ENCODE assay signal across 14 cellular contexts in the genomic region with DNA sequence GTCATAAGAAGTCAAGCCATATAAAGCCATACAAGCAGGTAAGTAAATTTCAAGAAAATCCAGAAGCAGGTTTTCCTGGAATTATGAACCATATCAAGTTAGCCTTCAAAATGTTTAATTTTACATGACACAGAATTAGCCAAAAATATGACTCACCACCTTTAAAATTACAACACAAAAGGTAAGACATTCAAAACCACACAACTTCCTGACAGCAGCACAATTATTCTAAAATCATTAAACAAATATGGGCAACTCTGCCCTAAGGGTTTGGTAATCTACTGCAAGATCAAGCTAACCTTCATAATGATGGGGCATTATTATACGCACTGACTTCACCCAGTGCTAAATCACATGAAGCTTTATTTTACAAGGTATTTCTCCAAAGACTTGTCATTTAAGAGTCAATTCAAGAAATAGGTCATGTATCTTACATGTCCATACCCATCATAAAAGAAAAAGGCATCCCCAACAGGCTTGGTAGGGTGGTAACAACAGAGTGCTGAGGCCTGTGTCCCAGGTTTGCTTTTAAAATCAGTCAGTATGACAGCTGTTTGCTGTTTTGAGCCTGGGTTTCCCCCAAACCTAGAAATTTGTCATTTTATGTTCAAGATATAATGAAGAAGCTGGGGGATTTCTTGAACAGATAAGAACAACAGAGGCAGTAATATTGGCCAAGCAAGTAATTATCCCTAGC. TPM values are rescaled to one million over a fixed set of nuclear protein-coding genes. Genes with fewer than 3 reads are reported as not detected.
DNase-seq lines count a peak whose midpoint lies in the region; ATAC-seq and TF ChIP-seq lines count a peak whose summit lies in the region.
"Had no signal": no experiment of that assay in that cellular context is flagged by ENCODE, and none has a peak within 500 bp of the region (broad histone marks: within the 10 kb centered on the region; RNA-seq: fewer than 3 reads in every experiment).

No MANE protein-coding gene starts in this region.

- H3K27ac Mint-ChIP-seq in activated CD4-positive, alpha-beta memory T cell treated with anti-CD3 and anti-CD28 coated beads, Interleukin-2, amount 10 ng/mL, durations not matched to agents 7 days and 5 days: peak overlapping the region; percentile 72

- DNase-seq in ELR (ENCODE audit: low read depth): peak; percentile 41
- no peak for DNase-seq in activated CD4-positive, alpha-beta memory T cell treated with anti-CD3 and anti-CD28 coated beads, Interleukin-2, amount 10 ng/mL, durations not matched to agents 7 days and 5 days
- peak; percentile 72 to 84 for DNase-seq in foreskin keratinocyte
- no peak for DNase-seq in NCI-H1694 (lab: John Stamatoyannopoulos, UW)
- DNase-seq in inferior parietal cortex (ENCODE audit: extremely low spot score): no peak
- no peak for DNase-seq in ascending aorta (ENCODE audit: low spot score in 2 of 2)
- DNase-seq in Kasumi-1 (lab: John Stamatoyannopoulos, UW): no peak
- DNase-seq: activated CD4-positive, alpha-beta T cell treated with anti-CD3 and anti-CD28 coated beads for 4 hours; erythroblast; naive B cell; NCI-H226 had no signal

- H3K9me3 Mint-ChIP-seq in activated CD4-positive, alpha-beta memory T cell treated with anti-CD3 and anti-CD28 coated beads, Interleukin-2, amount 10 ng/mL, durations not matched to agents 7 days and 5 days: no peaks in the 10 kb centered on the region
- H3K9me3 Mint-ChIP-seq: naive B cell had no signal

- no peak overlapping the region for H3K4me3 ChIP-seq in ascending aorta
- H3K4me3 ChIP-seq: smooth muscle cell had no signal

- H3K27ac ChIP-seq in foreskin keratinocyte (peak overlapping the region; percentile 8), ascending aorta (no peak overlapping the region)

- intact Hi-C loops in ascending aorta (cut with DNase I): no loop called here

- ATAC-seq in GM21717 (IDR thresholded peaks at IDR 0.05; ENCODE audit: unreplicated experiment) (peak; percentile 61), foreskin keratinocyte (peak; percentile 75)

- H3K4me1 ChIP-seq in foreskin keratinocyte: peaks cover 18% of the 10 kb centered on the region
- H3K4me1 ChIP-seq in ascending aorta: no peaks in the 10 kb centered on the region

- H3K27me3 Mint-ChIP-seq in activated CD4-positive, alpha-beta memory T cell treated with anti-CD3 and anti-CD28 coated beads, Interleukin-2, amount 10 ng/mL, durations not matched to agents 7 days and 5 days: no peaks in the 10 kb centered on the region
- H3K27me3 Mint-ChIP-seq: naive B cell had no signal

- peaks cover 35% of the 10 kb centered on the region for H3K4me1 Mint-ChIP-seq in activated CD4-positive, alpha-beta memory T cell treated with anti-CD3 and anti-CD28 coated beads, Interleukin-2, amount 10 ng/mL, durations not matched to agents 7 days and 5 days

- H3K4me3 Mint-ChIP-seq in activated CD4-positive, alpha-beta memory T cell treated with anti-CD3 and anti-CD28 coated beads, Interleukin-2, amount 10 ng/mL, durations not matched to agents 7 days and 5 days: no peak overlapping the region
- H3K4me3 Mint-ChIP-seq: naive B cell had no signal

- CTCF ChIA-PET in activated CD4-positive, alpha-beta memory T cell treated with anti-CD3 and anti-CD28 coated beads, Interleukin-2, amount 10 ng/mL, durations not matched to agents 7 days and 5 days (lab: Charles Lee): interaction anchor here (1.2 kb wide), 1 partner anchor 37 kb away, joined by 6 read pairs; no protein-coding TSS in a partner anchor

- TF ChIP-seq CTCF in foreskin keratinocyte (conservative IDR thresholded peaks at IDR 0.05) (no peak), ascending aorta (IDR thresholded peaks at IDR 0.05) (no peak)

- POLR2A ChIA-PET in activated CD4-positive, alpha-beta memory T cell treated with anti-CD3 and anti-CD28 coated beads, Interleukin-2, amount 10 ng/mL, durations not matched to agents 7 days and 5 days (lab: Charles Lee): interaction anchor here (0.7 to 1.7 kb wide), 7 partner anchors 15 to 594 kb away, joined by 3 to 7 read pairs (median 4); a partner anchor contains a TSS

- no peaks in the 10 kb centered on the region for H3K9me3 ChIP-seq in ascending aorta

- peaks cover 6% of the 10 kb centered on the region in 2 donors for H3K36me3 ChIP-seq in ascending aorta

- peaks cover 26% of the 10 kb centered on the region for H3K36me3 Mint-ChIP-seq in activated CD4-positive, alpha-beta memory T cell treated with anti-CD3 and anti-CD28 coated beads, Interleukin-2, amount 10 ng/mL, durations not matched to agents 7 days and 5 days (ENCODE audit: low read depth)

- H3K27me3 ChIP-seq in foreskin keratinocyte (no peaks in the 10 kb centered on the region), ascending aorta (no peaks in the 10 kb centered on the region)

RNA-seq across cellular contexts. Expression of a gene that starts 15.2 kb away (rescaled TPM):
- total RNA-seq in activated CD4-positive, alpha-beta memory T cell treated with anti-CD3 and anti-CD28 coated beads, Interleukin-2, amount 10 ng/mL, durations not matched to agents 7 days and 5 days: 10 to 100 TPM; 18.5 to 19.0 TPM
- 23.8 and 24.7 TPM in 2 replicates for total RNA-seq in foreskin keratinocyte
- 7.4 and 7.5 TPM in 2 replicates for polyA plus RNA-seq in foreskin keratinocyte
- 2.0 TPM for total RNA-seq in ascending aorta

RNA-seq across cellular contexts. Expression of a gene that starts 58.2 kb away (rescaled TPM):
- under 1 TPM; 0.63 to 0.81 TPM for total RNA-seq in activated CD4-positive, alpha-beta memory T cell treated with anti-CD3 and anti-CD28 coated beads, Interleukin-2, amount 10 ng/mL, durations not matched to agents 7 days and 5 days
- total RNA-seq in foreskin keratinocyte (0.53 and 0.54 TPM in 2 replicates), ascending aorta (0.43 TPM)
- polyA plus RNA-seq in foreskin keratinocyte: 0.46 and 0.57 TPM in 2 replicates
- total RNA-seq: SK-MEL-5, smooth muscle cell had no signal
- polyA plus RNA-seq: smooth muscle cell had no signal

Comparison
In these comparisons a context has a peak if more than half of its experiments do, and no peak if none do; other contexts are left out.
1. DNase-seq: peak in ELR (single experiment) and foreskin keratinocyte (2 of 2); none in activated CD4-positive, alpha-beta memory T cell treated with anti-CD3 and anti-CD28 coated beads, Interleukin-2, amount 10 ng/mL, durations not matched to agents 7 days and 5 days (single experiment), NCI-H1694 (single experiment), inferior parietal cortex (single experiment), ascending aorta (0 of 2) and Kasumi-1 (0 of 2).